In genomic region chr19:7476941-7477494, GRCh38 we compare ENCODE assay signal across 1 cellular context.
TF ChIP-seq lines count a peak whose summit lies in the region.

No MANE protein-coding gene starts in this region.

TF ChIP-seq in K562, 482 proteins besides CTCF, POLR2A, EP300 and RAD21:
- TF ChIP-seq THRB (CRISPR knock-in tag; conservative IDR thresholded peaks at IDR 0.05) (no peak), POLR2G (IDR thresholded peaks at IDR 0.05; ENCODE audit: low read depth, low read length) (peak; percentile 50)
TF ChIP-seq in K562: peak in this region for 1.
